1 cellular context compared by ENCODE assay signal in the genomic region with DNA sequence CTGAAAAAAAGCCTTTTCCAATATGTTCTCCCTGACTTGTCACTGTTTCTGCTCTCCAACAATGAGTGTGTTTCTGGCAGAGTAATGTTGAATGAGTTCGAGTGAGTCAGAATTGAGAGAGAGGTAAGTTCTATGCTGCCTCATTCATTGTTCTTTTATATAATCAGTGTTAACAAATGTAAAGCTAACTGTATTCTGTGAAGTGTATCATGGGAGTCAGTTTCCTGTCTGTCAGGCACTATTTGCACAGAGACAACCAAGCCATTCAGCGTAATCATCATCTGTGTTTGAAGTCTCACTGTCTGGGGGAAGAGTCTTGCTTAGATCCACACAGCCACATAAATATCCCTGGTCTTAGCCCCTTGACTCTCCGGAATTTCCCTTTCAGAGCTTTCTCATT.
A peak's percentile ranks its signal among the peaks of the same experiment; 100 is the strongest.
TF ChIP-seq lines count a peak whose summit lies in the region.

No MANE protein-coding gene starts in this region.

TF ChIP-seq in HepG2, 621 proteins besides CTCF, POLR2A, EP300 and RAD21 (continued from another document and continues in another):
- peak; percentile 98 for TF ChIP-seq HOMEZ (CRISPR knock-in tag; IDR thresholded peaks at IDR 0.05; ENCODE audit: low read depth)
- TF ChIP-seq, protein P1, sequence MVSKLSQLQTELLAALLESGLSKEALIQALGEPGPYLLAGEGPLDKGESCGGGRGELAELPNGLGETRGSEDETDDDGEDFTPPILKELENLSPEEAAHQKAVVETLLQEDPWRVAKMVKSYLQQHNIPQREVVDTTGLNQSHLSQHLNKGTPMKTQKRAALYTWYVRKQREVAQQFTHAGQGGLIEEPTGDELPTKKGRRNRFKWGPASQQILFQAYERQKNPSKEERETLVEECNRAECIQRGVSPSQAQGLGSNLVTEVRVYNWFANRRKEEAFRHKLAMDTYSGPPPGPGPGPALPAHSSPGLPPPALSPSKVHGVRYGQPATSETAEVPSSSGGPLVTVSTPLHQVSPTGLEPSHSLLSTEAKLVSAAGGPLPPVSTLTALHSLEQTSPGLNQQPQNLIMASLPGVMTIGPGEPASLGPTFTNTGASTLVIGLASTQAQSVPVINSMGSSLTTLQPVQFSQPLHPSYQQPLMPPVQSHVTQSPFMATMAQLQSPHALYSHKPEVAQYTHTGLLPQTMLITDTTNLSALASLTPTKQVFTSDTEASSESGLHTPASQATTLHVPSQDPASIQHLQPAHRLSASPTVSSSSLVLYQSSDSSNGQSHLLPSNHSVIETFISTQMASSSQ (IDR thresholded peaks at IDR 0.05; ENCODE audit: low read depth): peak; percentile 62
- TF ChIP-seq, protein P1 (CRISPR knock-in tag; IDR thresholded peaks at IDR 0.05; ENCODE audit: borderline replicate concordance): peak; percentile 61; the same call in 1 of the 2 replicates
- peak; percentile 65 to 80 for TF ChIP-seq MAFK (conservative IDR thresholded peaks at IDR 0.05 in 1 of 2, IDR thresholded peaks at IDR 0.05 in 1 of 2; ENCODE audit: low read length in 2 of 2)
- peak; percentile 86 for TF ChIP-seq IRF2 (CRISPR knock-in tag; IDR thresholded peaks at IDR 0.05)
- 0 out of 2 replicates have a peak, but pooled peaks have one; percentile 23 for TF ChIP-seq KMT2B (CRISPR knock-in tag; IDR thresholded peaks at IDR 0.05)
- peak; percentile 80; the same call in 1 of the 2 replicates for TF ChIP-seq GATA4 (IDR thresholded peaks at IDR 0.05; ENCODE audit: borderline replicate concordance, low read depth)
- TF ChIP-seq ATM (IDR thresholded peaks at IDR 0.05; ENCODE audit: borderline replicate concordance): no peak; the same call in 1 of the 2 replicates
- peak; percentile 95 for TF ChIP-seq ZKSCAN8 (CRISPR knock-in tag; IDR thresholded peaks at IDR 0.05; ENCODE audit: borderline replicate concordance)
- TF ChIP-seq MLX (CRISPR knock-in tag; IDR thresholded peaks at IDR 0.05): peak; percentile 17; the same call in 1 of the 2 replicates
- peak; percentile 78 for TF ChIP-seq ZNF143 (CRISPR knock-in tag; IDR thresholded peaks at IDR 0.05)
- no peak for TF ChIP-seq HCFC1 (IDR thresholded peaks at IDR 0.05; ENCODE audit: low read depth, low read length)
- TF ChIP-seq CBX2 (IDR thresholded peaks at IDR 0.05; ENCODE audit: low read depth, low read length): no peak
- no peak for TF ChIP-seq CBX2 (CRISPR knock-in tag; IDR thresholded peaks at IDR 0.05; ENCODE audit: low read depth)
- TF ChIP-seq HOXA3 (CRISPR knock-in tag; IDR thresholded peaks at IDR 0.05): peak; percentile 41; the same call in 1 of the 2 replicates
- no peak for TF ChIP-seq ZBTB21 (CRISPR knock-in tag; IDR thresholded peaks at IDR 0.05)
- 0 out of 2 replicates have a peak, but pooled peaks have one; percentile 51 for TF ChIP-seq PHF21A (CRISPR knock-in tag; IDR thresholded peaks at IDR 0.05)
- TF ChIP-seq ZNF83 (CRISPR knock-in tag; IDR thresholded peaks at IDR 0.05; ENCODE audit: borderline replicate concordance): no peak
- no peak for TF ChIP-seq ZNF350 (CRISPR knock-in tag; IDR thresholded peaks at IDR 0.05; ENCODE audit: borderline replicate concordance, low read depth)
- no peak for TF ChIP-seq SMARCC2 (IDR thresholded peaks at IDR 0.05)
- peak; percentile 89 for TF ChIP-seq SAP130 (CRISPR knock-in tag; IDR thresholded peaks at IDR 0.05; ENCODE audit: low read depth)
- 0 out of 2 replicates have a peak, but pooled peaks have one; percentile 8 for TF ChIP-seq CREB1 (IDR thresholded peaks at IDR 0.05)
- no peak for TF ChIP-seq CREB1 (CRISPR knock-in tag; IDR thresholded peaks at IDR 0.05)
- TF ChIP-seq ZNF441 (CRISPR knock-in tag; IDR thresholded peaks at IDR 0.05; ENCODE audit: borderline replicate concordance): 0 out of 2 replicates have a peak, but pooled peaks have one; percentile 50
- peak; percentile 24; the same call in 1 of the 2 replicates for TF ChIP-seq GATAD1 (CRISPR knock-in tag; IDR thresholded peaks at IDR 0.05)
- peak; percentile 91 for TF ChIP-seq ZNF644 (CRISPR knock-in tag; IDR thresholded peaks at IDR 0.05; ENCODE audit: low read depth)
- TF ChIP-seq TBX2 (CRISPR knock-in tag; IDR thresholded peaks at IDR 0.05; ENCODE audit: borderline replicate concordance): peak; percentile 83; the same call in 1 of the 2 replicates
- no peak for TF ChIP-seq GLMP (CRISPR knock-in tag; IDR thresholded peaks at IDR 0.05; ENCODE audit: borderline replicate concordance)
- no peak for TF ChIP-seq SALL2 (CRISPR knock-in tag; IDR thresholded peaks at IDR 0.05)
- TF ChIP-seq, protein P2, sequence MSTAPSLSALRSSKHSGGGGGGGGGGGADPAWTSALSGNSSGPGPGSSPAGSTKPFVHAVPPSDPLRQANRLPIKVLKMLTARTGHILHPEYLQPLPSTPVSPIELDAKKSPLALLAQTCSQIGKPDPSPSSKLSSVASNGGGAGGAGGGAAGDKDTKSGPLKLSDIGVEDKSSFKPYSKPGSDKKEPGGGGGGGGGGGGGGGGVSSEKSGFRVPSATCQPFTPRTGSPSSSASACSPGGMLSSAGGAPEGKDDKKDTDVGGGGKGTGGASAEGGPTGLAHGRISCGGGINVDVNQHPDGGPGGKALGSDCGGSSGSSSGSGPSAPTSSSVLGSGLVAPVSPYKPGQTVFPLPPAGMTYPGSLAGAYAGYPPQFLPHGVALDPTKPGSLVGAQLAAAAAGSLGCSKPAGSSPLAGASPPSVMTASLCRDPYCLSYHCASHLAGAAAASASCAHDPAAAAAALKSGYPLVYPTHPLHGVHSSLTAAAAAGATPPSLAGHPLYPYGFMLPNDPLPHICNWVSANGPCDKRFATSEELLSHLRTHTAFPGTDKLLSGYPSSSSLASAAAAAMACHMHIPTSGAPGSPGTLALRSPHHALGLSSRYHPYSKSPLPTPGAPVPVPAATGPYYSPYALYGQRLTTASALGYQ (CRISPR knock-in tag; IDR thresholded peaks at IDR 0.05): peak; percentile 75; the same call in 1 of the 2 replicates
- no peak for TF ChIP-seq CREBL2 (CRISPR knock-in tag; IDR thresholded peaks at IDR 0.05; ENCODE audit: borderline replicate concordance)
- TF ChIP-seq ELF3 (CRISPR knock-in tag; IDR thresholded peaks at IDR 0.05): peak; percentile 89
- peak; percentile 97 for TF ChIP-seq SOX5 (CRISPR knock-in tag; IDR thresholded peaks at IDR 0.05; ENCODE audit: borderline replicate concordance)
- no peak for TF ChIP-seq SNAPC4 (CRISPR knock-in tag; IDR thresholded peaks at IDR 0.05)
- TF ChIP-seq ZNF331 (CRISPR knock-in tag; IDR thresholded peaks at IDR 0.05): peak; percentile 86
- no peak for TF ChIP-seq ZNF652 (CRISPR knock-in tag; IDR thresholded peaks at IDR 0.05; ENCODE audit: borderline replicate concordance, low read depth)
- peak; percentile 84 for TF ChIP-seq ISL2 (CRISPR knock-in tag; IDR thresholded peaks at IDR 0.05)
- peak; percentile 61; the same call in 1 of the 2 replicates for TF ChIP-seq ATF1 (CRISPR knock-in tag; IDR thresholded peaks at IDR 0.05)
- TF ChIP-seq IKZF5 (CRISPR knock-in tag; IDR thresholded peaks at IDR 0.05): peak; percentile 89
